In the genomic region with DNA sequence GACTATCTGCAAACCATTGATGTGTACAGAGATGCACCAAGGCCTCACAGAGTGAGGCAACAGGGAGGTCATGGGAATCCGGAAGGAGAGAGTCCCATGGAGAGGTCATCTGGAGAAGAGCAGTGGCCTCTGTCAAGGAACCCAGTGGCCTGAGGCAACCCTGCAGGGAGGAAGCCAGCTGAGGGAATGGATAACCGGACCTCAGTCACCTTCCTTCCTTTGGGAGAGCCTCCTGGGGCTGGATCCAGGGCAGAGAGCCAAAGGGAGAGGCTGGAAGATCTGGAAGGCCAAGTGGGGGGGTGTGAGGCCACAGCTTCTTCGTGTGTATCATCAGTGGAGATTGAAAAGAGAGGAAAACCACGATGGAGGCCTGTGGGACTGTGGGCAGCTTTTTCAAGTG, we compare ENCODE assay signal across 12 cellular contexts. TPM values are rescaled to one million over a fixed set of nuclear protein-coding genes. Genes with fewer than 3 reads are reported as not detected.
DNase-seq lines count a peak whose midpoint lies in the region; ATAC-seq, FAIRE-seq and TF ChIP-seq lines count a peak whose summit lies in the region.
"Had no signal": no experiment of that assay in that cellular context is flagged by ENCODE, and none has a peak within 500 bp of the region (broad histone marks: within the 10 kb centered on the region; RNA-seq: fewer than 3 reads in every experiment).

No MANE protein-coding gene starts in this region.

- no peak overlapping the region for H3K4me3 Mint-ChIP-seq in activated naive CD8-positive, alpha-beta T cell treated with anti-CD3 and anti-CD28 coated beads for 36 hours

- H3K36me3 Mint-ChIP-seq in activated naive CD8-positive, alpha-beta T cell treated with anti-CD3 and anti-CD28 coated beads for 36 hours = peaks cover 6% of the 10 kb centered on the region
- H3K36me3 Mint-ChIP-seq: IgD-negative memory B cell had no signal

- H3K9ac ChIP-seq in liver (ENCODE audit: low read depth in 1 of 2, low read length in 2 of 2) = no peak overlapping the region
- H3K9ac ChIP-seq in HepG2 (ENCODE audit: insufficient read depth, low read depth, low read length) = no peak overlapping the region
- H3K9ac ChIP-seq in kidney (ENCODE audit: low read length in 2 of 2) = no peak overlapping the region

- POLR2A ChIA-PET in HepG2 (lab: Yijun Ruan, JAX) = no interaction called here

- H3K4me1 ChIP-seq in liver (ENCODE audit: control insufficient read depth in 4 of 4, insufficient read depth in 4 of 4, low read length in 3 of 4) = no peaks in the 10 kb centered on the region
- H3K4me1 ChIP-seq in HepG2 (ENCODE audit: insufficient read depth, low read length) = peaks cover 5% of the 10 kb centered on the region; the same call in 1 of the 2 replicates
- H3K4me1 ChIP-seq in kidney (ENCODE audit: control insufficient read depth in 1 of 2, insufficient read depth in 1 of 2, low read depth in 1 of 2, low read length in 2 of 2) = peaks cover 0 to 2% of the 10 kb centered on the region in 2 donors
- H3K4me1 ChIP-seq: pancreas had no signal

- intact Hi-C loops in HepG2 (cut with micrococcal nuclease; ENCODE audit: unreplicated experiment) (no loop called here), kidney (cut with DNase I) (no loop called here)

- no peaks in the 10 kb centered on the region for H3K27me3 Mint-ChIP-seq in activated naive CD8-positive, alpha-beta T cell treated with anti-CD3 and anti-CD28 coated beads for 36 hours

- FAIRE-seq in HepG2 (lab: Jason Lieb, UNC) (no peak), kidney (lab: Jason Lieb, UNC) (no peak)
- FAIRE-seq: pancreas had no signal

- no peak overlapping the region for H3K27ac ChIP-seq in liver (ENCODE audit: low read depth in 1 of 2, low read length in 2 of 2)
- no peak overlapping the region for H3K27ac ChIP-seq in HepG2 (ENCODE audit: extremely low read length, insufficient read depth, low read length)
- peak overlapping the region; percentile 55 to 78 for H3K27ac ChIP-seq in kidney (ENCODE audit: low read depth in 2 of 2, low read length in 2 of 2)
- H3K27ac ChIP-seq: left lung, pancreas, thoracic aorta had no signal

- no peak overlapping the region for H3K4me2 ChIP-seq in HepG2 (ENCODE audit: low read depth, low read length)

- no peak for TF ChIP-seq POLR2A in HepG2 (IDR thresholded peaks at IDR 0.05; ENCODE audit: insufficient read depth in 1 of 2, low read depth in 2 of 2, low read length in 2 of 2)

- H2AFZ ChIP-seq in HepG2 (ENCODE audit: low read length) = no peak overlapping the region

- H3K27ac Mint-ChIP-seq in activated naive CD8-positive, alpha-beta T cell treated with anti-CD3 and anti-CD28 coated beads for 36 hours = peak overlapping the region; percentile 92

- no peak for TF ChIP-seq EP300 in HepG2 (IDR thresholded peaks at IDR 0.05; ENCODE audit: low read depth in 2 of 2, low read length in 2 of 2)
- no peak for TF ChIP-seq EP300 in HepG2 (CRISPR knock-in tag; IDR thresholded peaks at IDR 0.05; ENCODE audit: borderline replicate concordance)

- CTCF ChIA-PET in HepG2 (lab: Yijun Ruan, JAX; ENCODE audit: low intra/inter-chr PET ratio, low total read pairs) = no interaction called here

- no TSS peak for BruUV-seq in HepG2 (replicated peaks; lab: Mats Ljungman, UMichigan)

- no peaks in the 10 kb centered on the region for H3K79me2 ChIP-seq in HepG2 (ENCODE audit: insufficient read depth, low read length)

- no peak overlapping the region for H3K4me3 ChIP-seq in liver (ENCODE audit: low read depth in 1 of 3, low read length in 3 of 3)
- H3K4me3 ChIP-seq in HepG2 (replicated peaks in 1 of 3; ENCODE audit: insufficient read depth in 1 of 3, low read depth in 2 of 3, low read length in 3 of 3) = no peak overlapping the region
- no peak overlapping the region for H3K4me3 ChIP-seq in kidney (ENCODE audit: low read length in 2 of 2)
- H3K4me3 ChIP-seq: left lung, pancreas, thoracic aorta had no signal

- H3K27me3 ChIP-seq in liver (ENCODE audit: control insufficient read depth in 4 of 4, insufficient read depth in 4 of 4, low read length in 3 of 4) (no peaks in the 10 kb centered on the region), HepG2 (ENCODE audit: control insufficient read depth in 1 of 2, insufficient read depth in 2 of 2, low read length in 2 of 2) (peaks cover 2% of the 10 kb centered on the region in 2 experiments; a peak in 2 of 5 replicates)
- H3K27me3 ChIP-seq: left lung, pancreas had no signal

- in situ Hi-C loops in HepG2 (cut with HindIII; ENCODE audit: extremely low pct_ligation_motif_present, low pct_unique_long_range_greater_than_20kb) = no loop called here

- H3K9me3 ChIP-seq in liver (ENCODE audit: control insufficient read depth in 4 of 4, low read length in 3 of 4) (no peaks in the 10 kb centered on the region), HepG2 (ENCODE audit: low read length) (no peaks in the 10 kb centered on the region), kidney (ENCODE audit: control insufficient read depth in 1 of 2, low read length in 2 of 2) (no peaks in the 10 kb centered on the region)
- H3K9me3 ChIP-seq: left lung, pancreas, thoracic aorta had no signal

- TF ChIP-seq CTCF in liver (IDR thresholded peaks at IDR 0.05; ENCODE audit: low read depth, low read length, missing input control) (no peak), HepG2 (CRISPR knock-in tag; IDR thresholded peaks at IDR 0.05) (no peak), kidney (IDR thresholded peaks at IDR 0.05; ENCODE audit: borderline replicate concordance, extremely low read depth, insufficient read depth) (no peak)

- ATAC-seq in HepG2 (no peak), HG02870 (IDR thresholded peaks at IDR 0.05; ENCODE audit: unreplicated experiment) (no peak), GM18519 (IDR thresholded peaks at IDR 0.05; ENCODE audit: low FRiP score, unreplicated experiment) (no peak)

- H3K9me3 Mint-ChIP-seq in activated naive CD8-positive, alpha-beta T cell treated with anti-CD3 and anti-CD28 coated beads for 36 hours = peaks cover 9% of the 10 kb centered on the region

- H3K4me1 Mint-ChIP-seq in activated naive CD8-positive, alpha-beta T cell treated with anti-CD3 and anti-CD28 coated beads for 36 hours = peaks cover 38% of the 10 kb centered on the region

- H3K36me3 ChIP-seq in liver (ENCODE audit: control insufficient read depth in 4 of 4, insufficient read depth in 3 of 4, low read depth in 1 of 4, low read length in 3 of 4) = no peaks in the 10 kb centered on the region
- H3K36me3 ChIP-seq in HepG2 (replicated peaks in 1 of 2; ENCODE audit: control insufficient read depth in 1 of 2, insufficient read depth in 2 of 2, low read length in 2 of 2) = no peaks in the 10 kb centered on the region
- H3K36me3 ChIP-seq in kidney (ENCODE audit: control insufficient read depth in 1 of 2, insufficient read depth in 2 of 2, low read length in 2 of 2) = no peaks in the 10 kb centered on the region
- H3K36me3 ChIP-seq: left lung, pancreas, thoracic aorta had no signal

- TF ChIP-seq RAD21 in liver (IDR thresholded peaks at IDR 0.05) = no peak
- no peak for TF ChIP-seq RAD21 in HepG2 (CRISPR knock-in tag; IDR thresholded peaks at IDR 0.05)

- DNase-seq in HepG2 (ENCODE audit: low spot score) = no peak
- DNase-seq in activated naive CD8-positive, alpha-beta T cell treated with anti-CD3 and anti-CD28 coated beads for 36 hours = no peak
- peak; percentile 86 for DNase-seq in kidney
- DNase-seq in NCI-H1092 treated with DMSO at 0.1 percent for 48 hours (lab: John Stamatoyannopoulos, UW) = no peak
- DNase-seq in stimulated activated naive CD4-positive, alpha-beta T cell treated with Interleukin-2 at 50 U/mL for 16 hours (lab: John Stamatoyannopoulos, UW) = no peak
- DNase-seq: left lung had no signal

- no peaks in the 10 kb centered on the region for H4K20me1 ChIP-seq in HepG2 (ENCODE audit: insufficient read depth, low read length)

- WGBS in liver = 59% methylated on average over 4 of the region's 4 CpGs
- WGBS in HepG2 (ENCODE audit: low lambda C conversion rate) = 4% methylated on average over 4 of the region's 4 CpGs

RNA-seq across cellular contexts. Expression of gene CD38, which starts 24.3 kb away (rescaled TPM):
- 1 to 10 TPM; 6.1 to 9.4 TPM for total RNA-seq in liver
- polyA plus RNA-seq in liver = 1 to 10 TPM; 3.2 to 4.5 TPM
- not detected in 2 replicates for total RNA-seq in HepG2 (2016; rRNA removed; fragmentation: Illumina TruSeq; extraction: Trizol)
- total RNA-seq in HepG2 (2016; cell fraction: cytosol; rRNA removed; fragmentation: Illumina TruSeq; extraction: Trizol; ENCODE audit: low read depth) = not detected in 2 replicates
- total RNA-seq in HepG2 (2016; cell fraction: insoluble cytoplasmic fraction; rRNA removed; fragmentation: Illumina TruSeq; extraction: Trizol) = not detected in 2 replicates
- not detected in 2 replicates for total RNA-seq in HepG2 (2016; cell fraction: membrane; rRNA removed; fragmentation: Illumina TruSeq; extraction: Trizol)
- total RNA-seq in HepG2 (2016; cell fraction: nucleus; rRNA removed; fragmentation: Illumina TruSeq; extraction: Trizol) = not detected in 2 replicates
- not detected in 2 replicates for polyA plus RNA-seq in HepG2 (2011; rRNA removed)
- not detected in 2 replicates for polyA plus RNA-seq in HepG2 (2011; cell fraction: cytosol; rRNA removed)
- 0.02 TPM in 1 of 2 replicates, not detected in the other for polyA plus RNA-seq in HepG2 (2011; cell fraction: nucleus; rRNA removed)
- not detected in 2 replicates for polyA plus RNA-seq in HepG2 (2012)
- polyA plus RNA-seq in HepG2 (2016; cell fraction: cytosol; fragmentation: Illumina TruSeq; extraction: Trizol; ENCODE audit: low read depth) = not detected in 2 replicates
- polyA plus RNA-seq in HepG2 (2016; cell fraction: insoluble cytoplasmic fraction; fragmentation: Illumina TruSeq; extraction: Trizol; ENCODE audit: low read depth) = not detected in 2 replicates
- polyA plus RNA-seq in HepG2 (2016; cell fraction: membrane; fragmentation: Illumina TruSeq; extraction: Trizol; ENCODE audit: low read depth) = not detected in 2 replicates
- polyA plus RNA-seq in HepG2 (2016; cell fraction: nucleus; fragmentation: Illumina TruSeq; extraction: Trizol; ENCODE audit: insufficient read depth, low read depth) = not detected in 2 replicates
- 0.07 TPM in 1 of 2 replicates, not detected in the other for polyA minus RNA-seq in HepG2 (2011; rRNA and poly(A)+ RNA removed; ENCODE audit: low replicate concordance)
- not detected in 2 replicates for polyA minus RNA-seq in HepG2 (2011; cell fraction: cytosol; rRNA and poly(A)+ RNA removed)
- polyA minus RNA-seq in HepG2 (2011; cell fraction: nucleus; rRNA and poly(A)+ RNA removed) = not detected in 2 replicates
- total RNA-seq in activated naive CD8-positive, alpha-beta T cell treated with anti-CD3 and anti-CD28 coated beads for 36 hours = 10 to 100 TPM; 40.3 to 42.1 TPM
- total RNA-seq in kidney = 8.9 TPM
- 0.15 TPM for polyA plus RNA-seq in kidney (ENCODE audit: insufficient read depth, low read depth, low replicate concordance)

RNA-seq across cellular contexts. Expression of gene BST1, which starts 50.9 kb away (rescaled TPM):
- total RNA-seq in liver (10 to 100 TPM in 1 of 2 donors, 1 to 10 TPM in 1; 7.7 to 12.1 TPM), HepG2 (2016; rRNA removed; fragmentation: Illumina TruSeq; extraction: Trizol) (0.22 and 0.49 TPM in 2 replicates), kidney (5.3 TPM)
- polyA plus RNA-seq in liver (10 to 100 TPM in 1 of 2 donors, 1 to 10 TPM in 1; 3.7 to 13.2 TPM), HepG2 (2011; rRNA removed) (0.09 and 0.10 TPM in 2 replicates), kidney (ENCODE audit: insufficient read depth, low read depth, low replicate concordance) (19.0 TPM)
- 0.30 and 0.62 TPM in 2 replicates for total RNA-seq in HepG2 (2016; cell fraction: cytosol; rRNA removed; fragmentation: Illumina TruSeq; extraction: Trizol; ENCODE audit: low read depth)
- total RNA-seq in HepG2 (2016; cell fraction: insoluble cytoplasmic fraction; rRNA removed; fragmentation: Illumina TruSeq; extraction: Trizol) = 0.12 and 0.26 TPM in 2 replicates
- total RNA-seq in HepG2 (2016; cell fraction: membrane; rRNA removed; fragmentation: Illumina TruSeq; extraction: Trizol) = 0.53 and 0.83 TPM in 2 replicates
- total RNA-seq in HepG2 (2016; cell fraction: nucleus; rRNA removed; fragmentation: Illumina TruSeq; extraction: Trizol) = not detected in 2 replicates
- 0.15 and 0.23 TPM in 2 replicates for polyA plus RNA-seq in HepG2 (2011; cell fraction: cytosol; rRNA removed)
- not detected in 2 replicates for polyA plus RNA-seq in HepG2 (2011; cell fraction: nucleus; rRNA removed)
- polyA plus RNA-seq in HepG2 (2012) = 0.16 and 0.30 TPM in 2 replicates
- polyA plus RNA-seq in HepG2 (2016; cell fraction: cytosol; fragmentation: Illumina TruSeq; extraction: Trizol; ENCODE audit: low read depth) = 0.53 and 0.61 TPM in 2 replicates
- polyA plus RNA-seq in HepG2 (2016; cell fraction: insoluble cytoplasmic fraction; fragmentation: Illumina TruSeq; extraction: Trizol; ENCODE audit: low read depth) = 0.44 TPM in 1 of 2 replicates, not detected in the other
- polyA plus RNA-seq in HepG2 (2016; cell fraction: membrane; fragmentation: Illumina TruSeq; extraction: Trizol; ENCODE audit: low read depth) = 0.40 and 0.46 TPM in 2 replicates
- 0.23 TPM in 1 of 2 replicates, not detected in the other for polyA plus RNA-seq in HepG2 (2016; cell fraction: nucleus; fragmentation: Illumina TruSeq; extraction: Trizol; ENCODE audit: insufficient read depth, low read depth)
- not detected in 2 replicates for polyA minus RNA-seq in HepG2 (2011; rRNA and poly(A)+ RNA removed; ENCODE audit: low replicate concordance)
- polyA minus RNA-seq in HepG2 (2011; cell fraction: cytosol; rRNA and poly(A)+ RNA removed) = not detected in 2 replicates
- polyA minus RNA-seq in HepG2 (2011; cell fraction: nucleus; rRNA and poly(A)+ RNA removed) = 0.26 and 0.37 TPM in 2 replicates
- total RNA-seq in activated naive CD8-positive, alpha-beta T cell treated with anti-CD3 and anti-CD28 coated beads for 36 hours = under 1 TPM; 0.38 to 0.54 TPM

Comparison
In these comparisons a context has a peak if more than half of its experiments do, and no peak if none do; other contexts are left out.
1. H3K27ac ChIP-seq: peak in kidney (2 of 2); none in liver (0 of 2) and HepG2 (single experiment).